8 cellular contexts compared by ENCODE assay signal in the genomic region with DNA sequence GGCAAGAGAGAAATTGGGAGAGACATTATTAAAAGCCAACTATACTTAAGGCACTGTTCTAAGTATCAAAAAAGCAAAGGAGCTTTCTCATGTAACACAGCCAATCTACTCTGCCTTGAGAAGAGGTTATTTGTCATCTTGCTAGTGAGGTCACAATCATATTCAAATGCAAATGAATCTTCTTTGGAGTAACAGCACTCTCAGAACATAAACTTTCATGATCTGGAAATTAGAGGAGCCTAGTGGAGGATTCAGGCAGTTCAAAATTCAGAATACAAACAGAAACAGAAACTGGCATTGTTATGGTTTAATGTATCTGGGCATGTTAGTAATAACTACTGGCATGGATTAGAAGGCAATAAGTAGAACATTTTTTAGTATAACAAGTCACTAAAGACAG. TPM values are rescaled to one million over a fixed set of nuclear protein-coding genes. Genes with fewer than 3 reads are reported as not detected.
DNase-seq lines count a peak whose midpoint lies in the region; ATAC-seq, FAIRE-seq and TF ChIP-seq lines count a peak whose summit lies in the region.

No MANE protein-coding gene starts in this region.

- H3K9me3 Mint-ChIP-seq in mesothelial cell of epicardium, result peaks cover 4% of the 10 kb centered on the region

- TF ChIP-seq CTCF in D721Med (IDR thresholded peaks at IDR 0.05; ENCODE audit: insufficient read depth, missing control alignments), result no peak
- TF ChIP-seq CTCF in adrenal gland (IDR thresholded peaks at IDR 0.05), result peak in 4 of 6 experiments; percentile 1 to 39 (median 32)
- no peak for TF ChIP-seq CTCF in mesothelial cell of epicardium (IDR thresholded peaks at IDR 0.05; ENCODE audit: unreplicated experiment)
- TF ChIP-seq CTCF in colonic mucosa (IDR thresholded peaks at IDR 0.05), result no peak

- no peaks in the 10 kb centered on the region for H3K9me3 ChIP-seq in HUES48 (ENCODE audit: control insufficient read depth, insufficient read depth, low read length)
- H3K9me3 ChIP-seq in adrenal gland (replicated peaks in 1 of 3), result no peaks in the 10 kb centered on the region
- no peaks in the 10 kb centered on the region for H3K9me3 ChIP-seq in colonic mucosa

- H3K4me1 Mint-ChIP-seq in mesothelial cell of epicardium, result peaks cover 25% of the 10 kb centered on the region

- H3K36me3 ChIP-seq in HUES48 (ENCODE audit: control insufficient read depth, insufficient read depth, low read length) (no peaks in the 10 kb centered on the region), adrenal gland (replicated peaks in 1 of 2) (no peaks in the 10 kb centered on the region), colonic mucosa (no peaks in the 10 kb centered on the region)

- intact Hi-C loops in adrenal gland (cut with DNase I) (no loop called here), colonic mucosa (cut with DNase I) (no loop called here)

- DNase-seq in D721Med (ENCODE audit: insufficient read length, low spot score), result no peak
- DNase-seq in adrenal gland, result no peak
- DNase-seq in mesothelial cell of epicardium (ENCODE audit: low spot score in 2 of 2, unreplicated experiment in 2 of 2), result no peak
- DNase-seq in effector CD8-positive, alpha-beta T cell (lab: John Stamatoyannopoulos, UW), result no peak
- DNase-seq in colonic mucosa, result no peak

- no peaks in the 10 kb centered on the region for H3K27me3 Mint-ChIP-seq in mesothelial cell of epicardium (ENCODE audit: low read depth)

- no peak for ATAC-seq in HG02970 (IDR thresholded peaks at IDR 0.05; ENCODE audit: low FRiP score, unreplicated experiment)
- ATAC-seq in GM19463 (IDR thresholded peaks at IDR 0.05; ENCODE audit: unreplicated experiment), result no peak

- H3K4me3 ChIP-seq in HUES48 (ENCODE audit: low read depth, low read length), result no peak overlapping the region; the same call in 1 of the 2 replicates
- H3K4me3 ChIP-seq in adrenal gland, result no peak overlapping the region
- H3K4me3 ChIP-seq in colonic mucosa, result no peak overlapping the region

- H3K36me3 Mint-ChIP-seq in mesothelial cell of epicardium, result no peaks in the 10 kb centered on the region

- H3K27me3 ChIP-seq in HUES48 (ENCODE audit: control insufficient read depth, insufficient read depth, low read length), result no peaks in the 10 kb centered on the region
- H3K27me3 ChIP-seq in adrenal gland, result no peaks in the 10 kb centered on the region
- H3K27me3 ChIP-seq in colonic mucosa, result no peaks in the 10 kb centered on the region

- H3K4me3 Mint-ChIP-seq in mesothelial cell of epicardium, result no peak overlapping the region

- peak; percentile 82 for FAIRE-seq in D721Med (lab: Jason Lieb, UNC)

- H3K4me1 ChIP-seq in HUES48 (ENCODE audit: control insufficient read depth, insufficient read depth, low read length) (peaks cover 18% of the 10 kb centered on the region), adrenal gland (replicated peaks in 1 of 2) (peaks cover 10 to 46% of the 10 kb centered on the region in 2 donors), colonic mucosa (no peaks in the 10 kb centered on the region)

- H3K27ac ChIP-seq in HUES48 (ENCODE audit: low read depth, low read length) (peak overlapping the region; percentile 81), adrenal gland (peak overlapping the region in 3 of 5 donors; percentile 25 to 66 (median 58)), colonic mucosa (no peak overlapping the region)

- peak overlapping the region; percentile 86 for H3K27ac Mint-ChIP-seq in mesothelial cell of epicardium

- H3K9ac ChIP-seq in HUES48 (ENCODE audit: low read depth, low read length), result no peak overlapping the region
- H3K9ac ChIP-seq in colonic mucosa (ENCODE audit: low read depth in 2 of 2, low read length in 2 of 2), result no peak overlapping the region

- TF ChIP-seq POLR2A in adrenal gland (IDR thresholded peaks at IDR 0.05), result no peak

RNA-seq across cellular contexts. Expression of a gene that starts 57.4 kb away (rescaled TPM):
- total RNA-seq in adrenal gland, result 10 to 100 TPM; 12.4 to 33.4 (median 28.1) TPM
- polyA plus RNA-seq in adrenal gland, result 10 to 100 TPM; 17.0 to 31.5 (median 22.5) TPM
- 68.3 to 71.5 TPM (median 68.7 TPM) in 3 replicates for total RNA-seq in mesothelial cell of epicardium
- 10 to 100 TPM; 27.0 to 31.0 TPM for total RNA-seq in colonic mucosa

RNA-seq across cellular contexts. Expression of a gene that starts 57.7 kb away (rescaled TPM):
- 10 to 100 TPM; 12.6 to 50.9 (median 34.6) TPM for total RNA-seq in adrenal gland
- polyA plus RNA-seq in adrenal gland, result 10 to 100 TPM; 30.4 to 63.7 (median 32.8) TPM
- total RNA-seq in mesothelial cell of epicardium, result 25.9 to 37.8 TPM (median 30.2 TPM) in 3 replicates
- 10 to 100 TPM; 26.2 to 38.9 TPM for total RNA-seq in colonic mucosa

Comparison
In these comparisons a context has a peak if more than half of its experiments do, and no peak if none do; other contexts are left out.
1. CTCF ChIP-seq: peak in adrenal gland (4 of 6); none in D721Med (single experiment), mesothelial cell of epicardium (single experiment) and colonic mucosa (single experiment).